1 cellular context compared by ENCODE assay signal in genomic region chr20:16419138-16419715, GRCh38.
TF ChIP-seq lines count a peak whose summit lies in the region.

No MANE protein-coding gene starts in this region.

TF ChIP-seq in HCT116, 20 proteins besides CTCF, POLR2A, EP300 and RAD21 (continued from another document):
- TF ChIP-seq ZBTB33 (IDR thresholded peaks at IDR 0.05; ENCODE audit: extremely low read depth, insufficient replicate concordance, low read length): no peak
- TF ChIP-seq ELF1 (IDR thresholded peaks at IDR 0.05; ENCODE audit: borderline replicate concordance, low read depth): no peak
- no peak for TF ChIP-seq SIN3A (IDR thresholded peaks at IDR 0.05; ENCODE audit: low read depth)
- no peak for TF ChIP-seq POLR2AphosphoS5 (IDR thresholded peaks at IDR 0.05; ENCODE audit: low read depth, low read length)
TF ChIP-seq in HCT116: peak in this region for 0.
